Comparison of ENCODE assay signal across 9 cellular contexts in the genomic region with DNA sequence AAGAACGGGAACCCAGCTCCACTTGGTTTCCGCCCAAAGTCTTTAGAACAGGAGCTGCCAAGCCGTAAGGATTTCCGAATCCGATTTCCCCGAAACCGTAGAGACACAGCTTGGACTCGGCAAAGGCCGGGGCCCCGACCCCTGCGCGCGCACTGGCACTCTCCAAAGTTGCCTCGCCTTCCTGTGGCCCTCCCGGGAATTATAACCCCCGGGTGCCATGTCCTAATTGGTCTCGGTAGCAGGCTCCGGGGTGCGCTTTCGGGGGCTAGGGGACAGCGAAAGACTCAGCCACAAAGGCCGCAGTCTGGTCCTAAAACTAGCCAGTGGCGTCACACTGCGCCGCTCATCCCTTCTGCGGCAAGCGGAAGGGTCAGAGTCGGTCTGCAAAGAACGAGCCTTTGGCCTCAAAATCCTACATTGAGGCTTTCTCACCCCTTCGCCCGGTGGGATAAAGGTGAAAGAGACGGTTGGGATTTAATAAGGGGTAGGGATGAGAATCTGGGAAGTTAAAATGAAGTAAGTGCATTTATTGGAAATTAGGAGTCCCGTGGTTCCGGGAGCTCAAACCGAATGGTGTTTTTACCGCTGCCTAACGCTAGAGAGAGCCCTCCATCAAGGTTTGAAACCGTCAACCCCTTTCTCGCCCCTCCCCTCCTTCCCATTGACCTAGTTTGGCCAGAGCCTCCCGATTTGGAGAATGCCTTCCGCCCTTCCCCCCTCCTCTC. TPM values are rescaled to one million over a fixed set of nuclear protein-coding genes. Genes with fewer than 3 reads are reported as not detected.
A peak's percentile ranks its signal among the peaks of the same experiment; 100 is the strongest.
DNase-seq lines count a peak whose midpoint lies in the region; ATAC-seq, FAIRE-seq and TF ChIP-seq lines count a peak whose summit lies in the region.
"Had no signal": no experiment of that assay in that cellular context is flagged by ENCODE, and none has a peak within 500 bp of the region (broad histone marks: within the 10 kb centered on the region; RNA-seq: fewer than 3 reads in every experiment).

No MANE protein-coding gene starts in this region.

- H2AK5ac ChIP-seq in mesendoderm (ENCODE audit: low read length), result no peak overlapping the region

- DNase-seq in HS-5 (ENCODE audit: low read depth) (peak; percentile 85), NCI-H82 (lab: John Stamatoyannopoulos, UW) (peak; percentile 93), endothelial cell of umbilical vein (ENCODE audit: low read depth, low spot score) (peak; percentile 87), mesendoderm (peak; percentile 97)
- DNase-seq in activated CD8-positive, alpha-beta memory T cell treated with anti-CD3 and anti-CD28 coated beads, Interleukin-2, amount 50 U/mL, for 4 hours, result peak; percentile 63
- peak; percentile 23 to 51 for DNase-seq in stimulated activated CD8-positive, alpha-beta memory T cell treated with anti-CD3 and anti-CD28 coated beads, Interleukin-7, amount 100 ng/mL, for 48 hours (ENCODE audit: extremely low read depth in 1 of 2, low read depth in 1 of 2)

- H3K9me3 ChIP-seq in BLaER1 treated with 17β-estradiol and CSF1 and Interleukin-3, amounts not matched to agents 10 nM and 100 nM (replicated peaks in 1 of 11), result no peaks in the 10 kb centered on the region
- H3K9me3 ChIP-seq in endothelial cell of umbilical vein (replicated peaks; ENCODE audit: control insufficient read depth, insufficient read depth, low read length), result no peaks in the 10 kb centered on the region

- H2AFZ ChIP-seq in endothelial cell of umbilical vein (ENCODE audit: low read depth, low read length), result peak overlapping the region; percentile 87

- peak overlapping the region; percentile 76 to 96 (median 88) for H3K4me3 ChIP-seq in BLaER1 treated with 17β-estradiol and CSF1 and Interleukin-3, amounts not matched to agents 10 nM and 100 nM
- peak overlapping the region; percentile 47 to 82 (median 58) for H3K4me3 ChIP-seq in endothelial cell of umbilical vein (replicated peaks in 1 of 3; ENCODE audit: insufficient read depth in 1 of 3, low read depth in 1 of 3, low read length in 3 of 3)
- peak overlapping the region; percentile 14 for H3K4me3 ChIP-seq in mesendoderm (ENCODE audit: low read length)

- peak overlapping the region; percentile 97 to 100 (median 99) for H3K27ac ChIP-seq in BLaER1 treated with 17β-estradiol and CSF1 and Interleukin-3, amounts not matched to agents 10 nM and 100 nM
- H3K27ac ChIP-seq in endothelial cell of umbilical vein (ENCODE audit: insufficient read depth, low read depth, low read length) (peak overlapping the region; percentile 94), mesendoderm (ENCODE audit: low read depth, low read length) (peak overlapping the region; percentile 46)

- H3K27me3 ChIP-seq in BLaER1 treated with 17β-estradiol and CSF1 and Interleukin-3, amounts not matched to agents 10 nM and 100 nM, result no peaks in the 10 kb centered on the region
- H3K27me3 ChIP-seq in endothelial cell of umbilical vein (ENCODE audit: control insufficient read depth in 2 of 2, insufficient read depth in 2 of 2, low read length in 2 of 2) (no peaks in the 10 kb centered on the region), mesendoderm (ENCODE audit: insufficient read depth, low read length, poor library complexity) (no peaks in the 10 kb centered on the region)

- BruUV-seq in endothelial cell of umbilical vein (replicated peaks; lab: Mats Ljungman, UMichigan), result TSS peak; percentile 50

- peak overlapping the region; percentile 9 for H3K23ac ChIP-seq in mesendoderm (ENCODE audit: low read length)

- dilution Hi-C loops in endothelial cell of umbilical vein (cut with MboI; ENCODE audit: extremely low pct_ligation_motif_present, low sequenced_read_pairs), result loop anchor here (25.0 kb wide), 1 partner anchor 924 kb away; no protein-coding TSS in a partner anchor

- peak overlapping the region; percentile 89 for H3K56ac ChIP-seq in mesendoderm (ENCODE audit: low read length)

- H3K9me1 ChIP-seq in endothelial cell of umbilical vein (replicated peaks; ENCODE audit: control insufficient read depth, extremely low read depth, insufficient read depth, low read length), result no peaks in the 10 kb centered on the region

- H3K4ac ChIP-seq in mesendoderm (ENCODE audit: low read depth, low read length), result no peak overlapping the region

- peak; percentile 68 for ATAC-seq in GM19395 (IDR thresholded peaks at IDR 0.05; ENCODE audit: unreplicated experiment)

- peak overlapping the region; percentile 0 for H3K18ac ChIP-seq in mesendoderm (ENCODE audit: low read length)

- intact Hi-C loops in endothelial cell of umbilical vein (cut with micrococcal nuclease), result loop anchor here (1.0 to 2.0 kb wide), 7 partner anchors 525 to 1495 kb away; no protein-coding TSS in a partner anchor

- H4K20me1 ChIP-seq in BLaER1 treated with 17β-estradiol and CSF1 and Interleukin-3, amounts not matched to agents 10 nM and 100 nM, result peaks cover 0 to 71% (median 25%) of the 10 kb centered on the region in 11 experiments; a peak in 16 of 22 replicates
- no peaks in the 10 kb centered on the region for H4K20me1 ChIP-seq in endothelial cell of umbilical vein (replicated peaks; ENCODE audit: control insufficient read depth, extremely low read depth, insufficient read depth, low read length)

- peak overlapping the region; percentile 96 to 100 (median 99) for H3K9ac ChIP-seq in BLaER1 treated with 17β-estradiol and CSF1 and Interleukin-3, amounts not matched to agents 10 nM and 100 nM
- H3K9ac ChIP-seq in endothelial cell of umbilical vein (replicated peaks; ENCODE audit: extremely low read depth, insufficient read depth, low read length), result peak overlapping the region; percentile 94
- H3K9ac ChIP-seq in mesendoderm (ENCODE audit: low read length), result peak overlapping the region; percentile 59

- no peak overlapping the region for H4K5ac ChIP-seq in mesendoderm (ENCODE audit: low read length)

- no peak overlapping the region for H2BK15ac ChIP-seq in mesendoderm (replicated peaks; ENCODE audit: low read depth)

- no peak overlapping the region for H4K8ac ChIP-seq in mesendoderm (ENCODE audit: low read depth, low read length)

- H2BK120ac ChIP-seq in mesendoderm (ENCODE audit: low read depth, low read length), result no peak overlapping the region

- CTCF ChIA-PET in endothelial cell of umbilical vein (lab: Charles Lee), result interaction anchor here (0.6 to 6.1 kb wide), 36 partner anchors 8 to 1495 kb away, joined by 3 to 466 read pairs (median 4); no protein-coding TSS in a partner anchor

- no peak for TF ChIP-seq POLR2A in endothelial cell of umbilical vein (IDR thresholded peaks at IDR 0.05; ENCODE audit: low read depth, low read length)

- H3K79me1 ChIP-seq in mesendoderm (ENCODE audit: low read length), result no peaks in the 10 kb centered on the region

- H3K36me3 ChIP-seq in BLaER1 treated with 17β-estradiol and CSF1 and Interleukin-3, amounts not matched to agents 10 nM and 100 nM, result peaks cover 10 to 24% (median 13%) of the 10 kb centered on the region in 11 experiments
- H3K36me3 ChIP-seq in endothelial cell of umbilical vein (ENCODE audit: control insufficient read depth in 2 of 2, extremely low read depth in 1 of 2, insufficient read depth in 2 of 2, low read length in 2 of 2), result no peaks in the 10 kb centered on the region
- no peaks in the 10 kb centered on the region for H3K36me3 ChIP-seq in mesendoderm (ENCODE audit: control insufficient read depth, insufficient read depth, low read length)

- WGBS in mesendoderm (ENCODE audit: extremely low coverage, insufficient coverage, low lambda C conversion rate), result no CpG with 5 or more reads among the region's 41 CpGs

- POLR2A ChIA-PET in endothelial cell of umbilical vein (lab: Charles Lee), result interaction anchor here (1.4 kb wide), 1 partner anchor 1209 kb away, joined by 5 read pairs; no protein-coding TSS in a partner anchor

- peaks cover 25% of the 10 kb centered on the region for H3K79me2 ChIP-seq in endothelial cell of umbilical vein (ENCODE audit: control insufficient read depth, insufficient read depth, low read length)
- no peaks in the 10 kb centered on the region for H3K79me2 ChIP-seq in mesendoderm (ENCODE audit: control insufficient read depth, insufficient read depth, low read length)

- peak overlapping the region; percentile 89 to 99 (median 95) for H3K4me2 ChIP-seq in BLaER1 treated with 17β-estradiol and CSF1 and Interleukin-3, amounts not matched to agents 10 nM and 100 nM
- H3K4me2 ChIP-seq in endothelial cell of umbilical vein (ENCODE audit: insufficient read depth, low read length), result peak overlapping the region; percentile 93
- H3K4me2 ChIP-seq in mesendoderm (ENCODE audit: low read length), result peak overlapping the region; percentile 45

- H2BK5ac ChIP-seq in mesendoderm (ENCODE audit: low read length), result peak overlapping the region; percentile 21

- FAIRE-seq in endothelial cell of umbilical vein (lab: Jason Lieb, UNC), result peak; percentile 96

- peak; percentile 79 to 83 for TF ChIP-seq CTCF in endothelial cell of umbilical vein (IDR thresholded peaks at IDR 0.05; ENCODE audit: extremely low read depth in 1 of 2, insufficient read depth in 1 of 2, low read depth in 1 of 2, low read length in 2 of 2)

- peaks cover 45 to 72% (median 62%) of the 10 kb centered on the region in 10 experiments for H3K4me1 ChIP-seq in BLaER1 treated with 17β-estradiol and CSF1 and Interleukin-3, amounts not matched to agents 10 nM and 100 nM
- H3K4me1 ChIP-seq in endothelial cell of umbilical vein (ENCODE audit: control insufficient read depth, extremely low read depth, insufficient read depth, low read length) (peaks cover 46% of the 10 kb centered on the region), mesendoderm (ENCODE audit: control insufficient read depth, low read depth, low read length) (peaks cover 14% of the 10 kb centered on the region)

TF ChIP-seq in endothelial cell of umbilical vein, 7 proteins besides CTCF, POLR2A, EP300 and RAD21 (continues in another document):
- no peak for TF ChIP-seq GATA2 (IDR thresholded peaks at IDR 0.05; ENCODE audit: insufficient read depth, insufficient read length, low read depth, low read length)

RNA-seq across cellular contexts. Expression of a gene that starts 6.7 kb away (rescaled TPM):
- total RNA-seq in endothelial cell of umbilical vein, result 9.6 and 12.1 TPM in 2 replicates
- 3.8 and 6.9 TPM in 2 replicates for polyA plus RNA-seq in endothelial cell of umbilical vein
- 4.3 and 4.5 TPM in 2 replicates for polyA plus RNA-seq in endothelial cell of umbilical vein (2011; cell fraction: cytosol; rRNA removed)
- 34.1 and 35.0 TPM in 2 replicates for polyA plus RNA-seq in endothelial cell of umbilical vein (2011; cell fraction: nucleus; rRNA removed)
- polyA plus RNA-seq in endothelial cell of umbilical vein (2012), result 20.2 and 33.4 TPM in 2 replicates
- 13.7 and 18.2 TPM in 2 replicates for polyA minus RNA-seq in endothelial cell of umbilical vein
- 4.2 TPM for polyA minus RNA-seq in endothelial cell of umbilical vein (2011; cell fraction: cytosol; rRNA and poly(A)+ RNA removed)
- 35.8 and 58.8 TPM in 2 replicates for polyA minus RNA-seq in endothelial cell of umbilical vein (2011; cell fraction: nucleus; rRNA and poly(A)+ RNA removed)
- 1.3 TPM for polyA plus RNA-seq in mesendoderm (2013, experiment 1 of 2)
- 1.4 TPM for polyA plus RNA-seq in mesendoderm (2013, experiment 2 of 2)

RNA-seq across cellular contexts. Expression of a gene that starts 36.2 kb away (rescaled TPM):
- not detected in 2 replicates for total RNA-seq in endothelial cell of umbilical vein
- polyA plus RNA-seq in endothelial cell of umbilical vein, result not detected in 2 replicates
- not detected in 2 replicates for polyA plus RNA-seq in endothelial cell of umbilical vein (2011; cell fraction: cytosol; rRNA removed)
- not detected in 2 replicates for polyA plus RNA-seq in endothelial cell of umbilical vein (2011; cell fraction: nucleus; rRNA removed)
- not detected in 2 replicates for polyA plus RNA-seq in endothelial cell of umbilical vein (2012)
- not detected in 2 replicates for polyA minus RNA-seq in endothelial cell of umbilical vein
- not detected for polyA minus RNA-seq in endothelial cell of umbilical vein (2011; cell fraction: cytosol; rRNA and poly(A)+ RNA removed)
- not detected in 2 replicates for polyA minus RNA-seq in endothelial cell of umbilical vein (2011; cell fraction: nucleus; rRNA and poly(A)+ RNA removed)
- polyA plus RNA-seq in mesendoderm (2013, experiment 1 of 2), result not detected
- polyA plus RNA-seq in mesendoderm (2013, experiment 2 of 2), result not detected
- total RNA-seq: T-helper 2 cell treated with Interferon-gamma antibody and Interleukin-4, amounts not matched to agents 100 ng/mL and 5 ng/mL, for 36 hours had no signal

Comparison
In these comparisons a context has a peak if more than half of its experiments do, and no peak if none do; other contexts are left out.
1. Peak in every context shown above with its lines: DNase-seq, ATAC-seq, H3K4me3 ChIP-seq and H3K27ac ChIP-seq.
2. H3K27ac ChIP-seq: peak in every context shown above with its lines; median percentile 99 in BLaER1 treated with 17β-estradiol and CSF1 and Interleukin-3, amounts not matched to agents 10 nM and 100 nM; 94 in endothelial cell of umbilical vein; 46 in mesendoderm.
3. H3K4me2 ChIP-seq: peak in every context shown above with its lines; median percentile 95 in BLaER1 treated with 17β-estradiol and CSF1 and Interleukin-3, amounts not matched to agents 10 nM and 100 nM; 93 in endothelial cell of umbilical vein; 45 in mesendoderm.
4. H3K4me3 ChIP-seq: peak in every context shown above with its lines; median percentile 88 in BLaER1 treated with 17β-estradiol and CSF1 and Interleukin-3, amounts not matched to agents 10 nM and 100 nM; 58 in endothelial cell of umbilical vein; 14 in mesendoderm.
5. DNase-seq: peak in every context shown above with its lines; median percentile 97 in mesendoderm; 93 in NCI-H82; 87 in endothelial cell of umbilical vein; 85 in HS-5; 63 in activated CD8-positive, alpha-beta memory T cell treated with anti-CD3 and anti-CD28 coated beads, Interleukin-2, amount 50 U/mL, for 4 hours; 37 in stimulated activated CD8-positive, alpha-beta memory T cell treated with anti-CD3 and anti-CD28 coated beads, Interleukin-7, amount 100 ng/mL, for 48 hours.